ENCODE assay signal across 10 cellular contexts in genomic region chr4:151395873-151396272, GRCh38.
"Had no signal": no experiment of that assay in that cellular context is flagged by ENCODE, and none has a peak within 500 bp of the region (broad histone marks: within the 10 kb centered on the region; RNA-seq: fewer than 3 reads in every experiment).

No MANE protein-coding gene starts in this region.

- DNase-seq: H9, HCEC 1CT, HFFc6, Karpas-422, KBM-7 had no signal

- H3K4me3 ChIP-seq: GM23338 had no signal

- H3K4me3 Mint-ChIP-seq: GM23338, H9, HFFc6 had no signal

- H2AFZ ChIP-seq: GM23338 had no signal

- ATAC-seq: GM23338 had no signal

- H3K27ac ChIP-seq: KMS-11 had no signal

- H3K9ac ChIP-seq: KMS-11 had no signal

- FAIRE-seq: H1, H54, HTR-8/SVneo had no signal

- H3K27ac Mint-ChIP-seq: GM23338, H9, HFFc6 had no signal

- H3K4me1 Mint-ChIP-seq: GM23338, H9 had no signal

- H3K4me2 ChIP-seq: GM23338, KMS-11 had no signal
